In genomic region chr7:30061786-30062185, GRCh38 we compare ENCODE assay signal across 8 cellular contexts. TPM values are rescaled to one million over a fixed set of nuclear protein-coding genes. Genes with fewer than 3 reads are reported as not detected.
DNase-seq lines count a peak whose midpoint lies in the region; ATAC-seq and TF ChIP-seq lines count a peak whose summit lies in the region.
"Not testable (repeated sequence)": the region's sequence is repeated elsewhere in the genome, so short reads cannot be mapped to it uniquely, and the experiment has no call there.

No MANE protein-coding gene starts in this region.

- peak; percentile 47 for TF ChIP-seq CTCF in OCI-LY3 (IDR thresholded peaks at IDR 0.05; ENCODE audit: low read depth, low read length)

- not testable (repeated sequence) for H4K20me1 ChIP-seq in OCI-LY3 (ENCODE audit: insufficient read depth, low read length)

- H3K27ac Mint-ChIP-seq in activated CD8-positive, alpha-beta T cell treated with anti-CD3 and anti-CD28 coated beads, Interleukin-2, amount 10 ng/mL, durations not matched to agents 7 days and 5 days = not testable (repeated sequence)

- H3K27ac ChIP-seq in OCI-LY3 (ENCODE audit: low read length) = not testable (repeated sequence)

- H3K9ac ChIP-seq in OCI-LY3 (ENCODE audit: low read length) = not testable (repeated sequence)

- peaks cover 13% of the 10 kb centered on the region for H3K36me3 Mint-ChIP-seq in activated CD8-positive, alpha-beta T cell treated with anti-CD3 and anti-CD28 coated beads, Interleukin-2, amount 10 ng/mL, durations not matched to agents 7 days and 5 days (ENCODE audit: low read depth)

- not testable (repeated sequence) for H3K4me3 ChIP-seq in OCI-LY3 (ENCODE audit: low read length)

- POLR2A ChIA-PET in activated CD8-positive, alpha-beta T cell treated with anti-CD3 and anti-CD28 coated beads, Interleukin-2, amount 10 ng/mL, durations not matched to agents 7 days and 5 days (lab: Charles Lee) = interaction anchor here (0.6 to 0.7 kb wide), 2 partner anchors 33 to 40 kb away, joined by 4 read pairs; no protein-coding TSS in a partner anchor

- DNase-seq in CD1c-positive myeloid dendritic cell (ENCODE audit: extremely low spot score) (peak; percentile 11), dermis microvascular lymphatic vessel endothelial cell (ENCODE audit: low read depth in 2 of 2) (peak; percentile 9 to 47), left kidney (ENCODE audit: low read depth, low spot score) (peak; percentile 46)
- DNase-seq in activated CD8-positive, alpha-beta T cell treated with anti-CD3 and anti-CD28 coated beads, Interleukin-2, amount 10 ng/mL, durations not matched to agents 7 days and 5 days = peak; percentile 65
- peak; percentile 21 for DNase-seq in stimulated activated CD4-positive, alpha-beta T cell treated with anti-CD3 and anti-CD28 coated beads, Interleukin-1b, Interleukin-23, amount 100 ng/mL, for 48 hours

- H3K9me3 Mint-ChIP-seq in activated CD8-positive, alpha-beta T cell treated with anti-CD3 and anti-CD28 coated beads, Interleukin-2, amount 10 ng/mL, durations not matched to agents 7 days and 5 days (ENCODE audit: insufficient read depth) = not testable (repeated sequence)

- not testable (repeated sequence) for H3K9me3 ChIP-seq in OCI-LY3 (ENCODE audit: insufficient read depth, low read length)

- H3K4me1 ChIP-seq in OCI-LY3 (ENCODE audit: low read length) = not testable (repeated sequence)

- not testable (repeated sequence) for H3K4me2 ChIP-seq in OCI-LY3 (ENCODE audit: low read length)

- peak; percentile 87 for ATAC-seq in GM19395 (IDR thresholded peaks at IDR 0.05; ENCODE audit: unreplicated experiment)
- ATAC-seq in HG03521 (IDR thresholded peaks at IDR 0.05; ENCODE audit: unreplicated experiment) = peak; percentile 67
- peak; percentile 93 for ATAC-seq in activated CD8-positive, alpha-beta T cell treated with anti-CD3 and anti-CD28 coated beads, Interleukin-2, amount 10 ng/mL, durations not matched to agents 7 days and 5 days

- H3K4me3 Mint-ChIP-seq in activated CD8-positive, alpha-beta T cell treated with anti-CD3 and anti-CD28 coated beads, Interleukin-2, amount 10 ng/mL, durations not matched to agents 7 days and 5 days = not testable (repeated sequence)

- CTCF ChIA-PET in activated CD8-positive, alpha-beta T cell treated with anti-CD3 and anti-CD28 coated beads, Interleukin-2, amount 10 ng/mL, durations not matched to agents 7 days and 5 days (lab: Charles Lee) = interaction anchor here (0.6 to 4.0 kb wide), 53 partner anchors 9 to 1135 kb away, joined by 3 to 42 read pairs (median 5); partner anchors contain the start of genes FKBP14, MTURN and PLEKHA8

- H3K27me3 Mint-ChIP-seq in activated CD8-positive, alpha-beta T cell treated with anti-CD3 and anti-CD28 coated beads, Interleukin-2, amount 10 ng/mL, durations not matched to agents 7 days and 5 days (ENCODE audit: low read depth) = not testable (repeated sequence)

- H3K36me3 ChIP-seq in OCI-LY3 (replicated peaks; ENCODE audit: low read depth, low read length) = peaks cover 13% of the 10 kb centered on the region

- H3K79me2 ChIP-seq in OCI-LY3 (ENCODE audit: low read length) = not testable (repeated sequence)

- H3K27me3 ChIP-seq in OCI-LY3 (ENCODE audit: low read depth, low read length) = not testable (repeated sequence)

- not testable (repeated sequence) for H2AFZ ChIP-seq in OCI-LY3 (ENCODE audit: low read depth, low read length)

- not testable (repeated sequence) for H3K4me1 Mint-ChIP-seq in activated CD8-positive, alpha-beta T cell treated with anti-CD3 and anti-CD28 coated beads, Interleukin-2, amount 10 ng/mL, durations not matched to agents 7 days and 5 days (ENCODE audit: low read depth)

RNA-seq across cellular contexts. Expression of gene PLEKHA8, which starts 33.6 kb away (rescaled TPM):
- 10 to 100 TPM in 1 of 2 experiments, 1 to 10 TPM in 1; 8.9 to 11.5 TPM for total RNA-seq in activated CD8-positive, alpha-beta T cell treated with anti-CD3 and anti-CD28 coated beads, Interleukin-2, amount 10 ng/mL, durations not matched to agents 7 days and 5 days
- total RNA-seq in dermis microvascular lymphatic vessel endothelial cell = 11.8 and 13.0 TPM in 2 replicates

RNA-seq across cellular contexts. Expression of gene FKBP14, which starts 35.3 kb away (rescaled TPM):
- total RNA-seq in activated CD8-positive, alpha-beta T cell treated with anti-CD3 and anti-CD28 coated beads, Interleukin-2, amount 10 ng/mL, durations not matched to agents 7 days and 5 days = 1 to 10 TPM; 4.2 to 5.4 TPM
- total RNA-seq in dermis microvascular lymphatic vessel endothelial cell = 8.5 and 9.8 TPM in 2 replicates

Comparison
In these comparisons a context has a peak if more than half of its experiments do, and no peak if none do; other contexts are left out.
1. DNase-seq: peak in every context shown above with its lines; median percentile 65 in activated CD8-positive, alpha-beta T cell treated with anti-CD3 and anti-CD28 coated beads, Interleukin-2, amount 10 ng/mL, durations not matched to agents 7 days and 5 days; 46 in left kidney; 28 in dermis microvascular lymphatic vessel endothelial cell; 21 in stimulated activated CD4-positive, alpha-beta T cell treated with anti-CD3 and anti-CD28 coated beads, Interleukin-1b, Interleukin-23, amount 100 ng/mL, for 48 hours; 11 in CD1c-positive myeloid dendritic cell.